Comparison of ENCODE assay signal across 8 cellular contexts in the genomic region with DNA sequence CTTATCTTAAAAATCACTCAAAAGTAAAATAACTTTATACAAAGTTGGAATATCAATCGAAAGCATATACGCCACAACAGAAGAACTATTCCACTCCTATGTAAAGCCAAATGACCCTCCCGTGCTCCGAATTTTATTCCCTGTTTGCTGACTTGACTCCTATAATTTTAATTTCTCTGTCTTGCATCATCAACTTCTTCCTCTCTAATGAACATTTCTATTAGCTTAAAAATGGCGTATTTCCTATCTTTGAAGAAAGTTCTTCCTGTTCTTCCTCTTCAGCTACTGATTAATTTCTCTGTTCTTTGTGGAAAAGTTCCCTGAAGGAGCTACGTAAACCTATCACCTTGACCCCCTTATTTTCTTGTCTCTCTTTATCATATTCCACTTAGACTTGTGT.
"Had no signal": no experiment of that assay in that cellular context is flagged by ENCODE, and none has a peak within 500 bp of the region (broad histone marks: within the 10 kb centered on the region; RNA-seq: fewer than 3 reads in every experiment).

No MANE protein-coding gene starts in this region.

- FAIRE-seq: G401.6, GM12878, GM12891, GM12892, GM18507, GM19239 had no signal

- H3K4me3 ChIP-seq: GM12878 had no signal

- DNase-seq: GDM1, GF-D8 had no signal

- ATAC-seq: GM12878 had no signal
